1 cellular context compared by ENCODE assay signal in the genomic region with DNA sequence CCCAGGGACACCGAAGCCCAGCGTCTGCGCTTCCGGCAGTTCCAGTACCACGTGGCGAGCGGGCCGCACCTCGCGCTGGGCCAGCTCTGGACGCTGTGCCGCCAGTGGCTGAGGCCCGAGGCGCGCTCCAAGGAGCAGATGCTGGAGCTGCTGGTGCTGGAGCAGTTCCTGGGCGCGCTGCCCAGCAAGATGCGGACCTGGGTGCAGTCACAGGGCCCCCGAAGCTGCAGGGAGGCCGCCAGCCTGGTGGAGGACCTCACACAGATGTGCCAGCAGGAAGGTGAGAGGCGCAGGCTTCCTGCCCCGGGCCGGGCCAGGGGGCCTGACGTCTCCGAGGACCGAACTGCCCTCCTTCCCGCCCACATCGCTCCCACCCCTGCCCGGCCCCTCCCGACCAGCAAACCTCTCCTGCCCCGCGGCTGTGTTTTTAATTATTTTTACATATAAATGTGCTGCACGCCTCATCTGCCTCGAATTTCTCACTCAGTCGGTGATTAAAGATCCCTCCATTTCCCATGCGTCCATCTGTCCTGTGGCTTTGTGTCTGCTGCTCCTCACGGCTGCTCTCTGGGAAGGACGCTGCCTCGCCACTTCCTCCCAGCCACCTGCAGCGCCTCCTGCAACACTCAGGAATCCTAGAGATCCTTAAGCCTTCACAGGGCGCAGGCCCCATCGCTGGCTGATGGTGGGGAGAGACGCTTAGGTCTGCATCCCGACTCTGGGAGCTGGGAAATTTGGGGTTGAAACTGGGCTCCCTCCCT.
TF ChIP-seq lines count a peak whose summit lies in the region.

No MANE protein-coding gene starts in this region.

TF ChIP-seq in GM23338, 12 proteins besides CTCF, POLR2A, EP300 and RAD21 (continued from another document):
- TF ChIP-seq, protein P1, sequence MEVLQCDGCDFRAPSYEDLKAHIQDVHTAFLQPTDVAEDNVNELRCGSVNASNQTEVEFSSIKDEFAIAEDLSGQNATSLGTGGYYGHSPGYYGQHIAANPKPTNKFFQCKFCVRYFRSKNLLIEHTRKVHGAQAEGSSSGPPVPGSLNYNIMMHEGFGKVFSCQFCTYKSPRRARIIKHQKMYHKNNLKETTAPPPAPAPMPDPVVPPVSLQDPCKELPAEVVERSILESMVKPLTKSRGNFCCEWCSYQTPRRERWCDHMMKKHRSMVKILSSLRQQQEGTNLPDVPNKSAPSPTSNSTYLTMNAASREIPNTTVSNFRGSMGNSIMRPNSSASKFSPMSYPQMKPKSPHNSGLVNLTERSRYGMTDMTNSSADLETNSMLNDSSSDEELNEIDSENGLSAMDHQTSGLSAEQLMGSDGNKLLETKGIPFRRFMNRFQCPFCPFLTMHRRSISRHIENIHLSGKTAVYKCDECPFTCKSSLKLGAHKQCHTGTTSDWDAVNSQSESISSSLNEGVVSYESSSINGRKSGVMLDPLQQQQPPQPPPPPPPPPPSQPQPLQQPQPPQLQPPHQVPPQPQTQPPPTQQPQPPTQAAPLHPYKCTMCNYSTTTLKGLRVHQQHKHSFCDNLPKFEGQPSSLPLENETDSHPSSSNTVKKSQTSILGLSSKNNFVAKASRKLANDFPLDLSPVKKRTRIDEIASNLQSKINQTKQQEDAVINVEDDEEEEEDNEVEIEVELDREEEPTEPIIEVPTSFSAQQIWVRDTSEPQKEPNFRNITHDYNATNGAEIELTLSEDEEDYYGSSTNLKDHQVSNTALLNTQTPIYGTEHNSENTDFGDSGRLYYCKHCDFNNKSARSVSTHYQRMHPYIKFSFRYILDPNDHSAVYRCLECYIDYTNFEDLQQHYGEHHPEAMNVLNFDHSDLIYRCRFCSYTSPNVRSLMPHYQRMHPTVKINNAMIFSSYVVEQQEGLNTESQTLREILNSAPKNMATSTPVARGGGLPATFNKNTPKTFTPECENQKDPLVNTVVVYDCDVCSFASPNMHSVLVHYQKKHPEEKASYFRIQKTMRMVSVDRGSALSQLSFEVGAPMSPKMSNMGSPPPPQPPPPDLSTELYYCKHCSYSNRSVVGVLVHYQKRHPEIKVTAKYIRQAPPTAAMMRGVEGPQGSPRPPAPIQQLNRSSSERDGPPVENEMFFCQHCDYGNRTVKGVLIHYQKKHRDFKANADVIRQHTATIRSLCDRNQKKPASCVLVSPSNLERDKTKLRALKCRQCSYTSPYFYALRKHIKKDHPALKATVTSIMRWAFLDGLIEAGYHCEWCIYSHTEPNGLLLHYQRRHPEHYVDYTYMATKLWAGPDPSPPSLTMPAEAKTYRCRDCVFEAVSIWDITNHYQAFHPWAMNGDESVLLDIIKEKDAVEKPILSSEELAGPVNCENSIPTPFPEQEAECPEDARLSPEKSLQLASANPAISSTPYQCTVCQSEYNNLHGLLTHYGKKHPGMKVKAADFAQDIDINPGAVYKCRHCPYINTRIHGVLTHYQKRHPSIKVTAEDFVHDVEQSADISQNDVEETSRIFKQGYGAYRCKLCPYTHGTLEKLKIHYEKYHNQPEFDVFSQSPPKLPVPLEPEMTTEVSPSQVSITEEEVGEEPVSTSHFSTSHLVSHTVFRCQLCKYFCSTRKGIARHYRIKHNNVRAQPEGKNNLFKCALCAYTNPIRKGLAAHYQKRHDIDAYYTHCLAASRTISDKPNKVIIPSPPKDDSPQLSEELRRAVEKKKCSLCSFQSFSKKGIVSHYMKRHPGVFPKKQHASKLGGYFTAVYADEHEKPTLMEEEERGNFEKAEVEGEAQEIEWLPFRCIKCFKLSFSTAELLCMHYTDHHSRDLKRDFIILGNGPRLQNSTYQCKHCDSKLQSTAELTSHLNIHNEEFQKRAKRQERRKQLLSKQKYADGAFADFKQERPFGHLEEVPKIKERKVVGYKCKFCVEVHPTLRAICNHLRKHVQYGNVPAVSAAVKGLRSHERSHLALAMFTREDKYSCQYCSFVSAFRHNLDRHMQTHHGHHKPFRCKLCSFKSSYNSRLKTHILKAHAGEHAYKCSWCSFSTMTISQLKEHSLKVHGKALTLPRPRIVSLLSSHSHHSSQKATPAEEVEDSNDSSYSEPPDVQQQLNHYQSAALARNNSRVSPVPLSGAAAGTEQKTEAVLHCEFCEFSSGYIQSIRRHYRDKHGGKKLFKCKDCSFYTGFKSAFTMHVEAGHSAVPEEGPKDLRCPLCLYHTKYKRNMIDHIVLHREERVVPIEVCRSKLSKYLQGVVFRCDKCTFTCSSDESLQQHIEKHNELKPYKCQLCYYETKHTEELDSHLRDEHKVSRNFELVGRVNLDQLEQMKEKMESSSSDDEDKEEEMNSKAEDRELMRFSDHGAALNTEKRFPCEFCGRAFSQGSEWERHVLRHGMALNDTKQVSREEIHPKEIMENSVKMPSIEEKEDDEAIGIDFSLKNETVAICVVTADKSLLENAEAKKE (CRISPR knock-in tag; IDR thresholded peaks at IDR 0.05), result no peak
- no peak for TF ChIP-seq CREB1 (CRISPR knock-in tag; IDR thresholded peaks at IDR 0.05; ENCODE audit: low read depth)
- no peak for TF ChIP-seq ZNF114 (CRISPR knock-in tag; IDR thresholded peaks at IDR 0.05)
- no peak for TF ChIP-seq EZH2phosphoT487 (IDR thresholded peaks at IDR 0.05; ENCODE audit: unreplicated experiment)
- TF ChIP-seq, protein P2, sequence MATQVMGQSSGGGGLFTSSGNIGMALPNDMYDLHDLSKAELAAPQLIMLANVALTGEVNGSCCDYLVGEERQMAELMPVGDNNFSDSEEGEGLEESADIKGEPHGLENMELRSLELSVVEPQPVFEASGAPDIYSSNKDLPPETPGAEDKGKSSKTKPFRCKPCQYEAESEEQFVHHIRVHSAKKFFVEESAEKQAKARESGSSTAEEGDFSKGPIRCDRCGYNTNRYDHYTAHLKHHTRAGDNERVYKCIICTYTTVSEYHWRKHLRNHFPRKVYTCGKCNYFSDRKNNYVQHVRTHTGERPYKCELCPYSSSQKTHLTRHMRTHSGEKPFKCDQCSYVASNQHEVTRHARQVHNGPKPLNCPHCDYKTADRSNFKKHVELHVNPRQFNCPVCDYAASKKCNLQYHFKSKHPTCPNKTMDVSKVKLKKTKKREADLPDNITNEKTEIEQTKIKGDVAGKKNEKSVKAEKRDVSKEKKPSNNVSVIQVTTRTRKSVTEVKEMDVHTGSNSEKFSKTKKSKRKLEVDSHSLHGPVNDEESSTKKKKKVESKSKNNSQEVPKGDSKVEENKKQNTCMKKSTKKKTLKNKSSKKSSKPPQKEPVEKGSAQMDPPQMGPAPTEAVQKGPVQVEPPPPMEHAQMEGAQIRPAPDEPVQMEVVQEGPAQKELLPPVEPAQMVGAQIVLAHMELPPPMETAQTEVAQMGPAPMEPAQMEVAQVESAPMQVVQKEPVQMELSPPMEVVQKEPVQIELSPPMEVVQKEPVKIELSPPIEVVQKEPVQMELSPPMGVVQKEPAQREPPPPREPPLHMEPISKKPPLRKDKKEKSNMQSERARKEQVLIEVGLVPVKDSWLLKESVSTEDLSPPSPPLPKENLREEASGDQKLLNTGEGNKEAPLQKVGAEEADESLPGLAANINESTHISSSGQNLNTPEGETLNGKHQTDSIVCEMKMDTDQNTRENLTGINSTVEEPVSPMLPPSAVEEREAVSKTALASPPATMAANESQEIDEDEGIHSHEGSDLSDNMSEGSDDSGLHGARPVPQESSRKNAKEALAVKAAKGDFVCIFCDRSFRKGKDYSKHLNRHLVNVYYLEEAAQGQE (IDR thresholded peaks at IDR 0.05; ENCODE audit: unreplicated experiment), result no peak
- TF ChIP-seq POLR2AphosphoS5 (IDR thresholded peaks at IDR 0.05; ENCODE audit: low read depth), result no peak; the same call in 1 of the 2 replicates
- TF ChIP-seq EZH2 (IDR thresholded peaks at IDR 0.05; ENCODE audit: low read depth, unreplicated experiment), result no peak
- TF ChIP-seq, protein P3, sequence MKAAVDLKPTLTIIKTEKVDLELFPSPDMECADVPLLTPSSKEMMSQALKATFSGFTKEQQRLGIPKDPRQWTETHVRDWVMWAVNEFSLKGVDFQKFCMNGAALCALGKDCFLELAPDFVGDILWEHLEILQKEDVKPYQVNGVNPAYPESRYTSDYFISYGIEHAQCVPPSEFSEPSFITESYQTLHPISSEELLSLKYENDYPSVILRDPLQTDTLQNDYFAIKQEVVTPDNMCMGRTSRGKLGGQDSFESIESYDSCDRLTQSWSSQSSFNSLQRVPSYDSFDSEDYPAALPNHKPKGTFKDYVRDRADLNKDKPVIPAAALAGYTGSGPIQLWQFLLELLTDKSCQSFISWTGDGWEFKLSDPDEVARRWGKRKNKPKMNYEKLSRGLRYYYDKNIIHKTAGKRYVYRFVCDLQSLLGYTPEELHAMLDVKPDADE (IDR thresholded peaks at IDR 0.05), result no peak
- TF ChIP-seq JUNB (IDR thresholded peaks at IDR 0.05; ENCODE audit: unreplicated experiment), result no peak
- no peak for TF ChIP-seq STAT1 (IDR thresholded peaks at IDR 0.05; ENCODE audit: unreplicated experiment)
- TF ChIP-seq NANOG (IDR thresholded peaks at IDR 0.05; ENCODE audit: borderline replicate concordance), result no peak
